Comparison of ENCODE assay signal across 27 cellular contexts in genomic region chr16:14353340-14353739, GRCh38.
"Had no signal": no experiment of that assay in that cellular context is flagged by ENCODE, and none has a peak within 500 bp of the region (broad histone marks: within the 10 kb centered on the region; RNA-seq: fewer than 3 reads in every experiment).

No MANE protein-coding gene starts in this region.

- H3K27ac ChIP-seq: dorsolateral prefrontal cortex, foreskin keratinocyte, right atrium auricular region had no signal

- H3K36me3 ChIP-seq: right atrium auricular region had no signal

- H3K9me3 Mint-ChIP-seq: activated CD4-positive, alpha-beta memory T cell treated with anti-CD3 and anti-CD28 coated beads, Interleukin-2, amount 10 ng/mL, durations not matched to agents 7 days and 5 days; activated naive CD8-positive, alpha-beta T cell treated with anti-CD3 and anti-CD28 coated beads, Interleukin-2, amount 50 U/mL, for 24 hours; activated T-cell treated with anti-CD3 and anti-CD28 coated beads, Interleukin-2, amount 50 U/mL, for 24 hours; activated T-helper 2 cell treated with anti-CD3 and anti-CD28 coated beads, Interferon-gamma antibody, Interleukin-2, Interleukin-4, amounts not matched to agents 10 μg/mL and 5 μg/mL and 100 μg/mL, durations not matched to agents 14 hours and 24 hours and 36 hours; brain; naive B cell; neural crest cell; T-helper 2 cell treated with Interferon-gamma antibody and Interleukin-4, amounts not matched to agents 5 μg/mL and 100 μg/mL, for 36 hours had no signal

- H3K4me1 Mint-ChIP-seq: neural crest cell had no signal

- H3K27me3 ChIP-seq: dorsolateral prefrontal cortex, foreskin keratinocyte, right atrium auricular region had no signal

- ATAC-seq: activated CD8-positive, alpha-beta memory T cell treated with anti-CD3 and anti-CD28 coated beads, Interleukin-2, amount 10 ng/mL, durations not matched to agents 7 days and 5 days; activated naive CD8-positive, alpha-beta T cell treated with anti-CD3 and anti-CD28 coated beads, Interleukin-2, amount 50 U/mL, for 24 hours; left lobe of liver had no signal

- H3K4me3 ChIP-seq: dorsolateral prefrontal cortex, right atrium auricular region had no signal

- H3K36me3 Mint-ChIP-seq: activated CD8-positive, alpha-beta memory T cell treated with anti-CD3 and anti-CD28 coated beads, Interleukin-2, amount 10 ng/mL, durations not matched to agents 7 days and 5 days; brain; naive B cell had no signal

- DNase-seq: activated CD4-positive, alpha-beta memory T cell treated with anti-CD3 and anti-CD28 coated beads, Interleukin-2, amount 10 ng/mL, durations not matched to agents 7 days and 5 days; activated CD4-positive, alpha-beta T cell treated with anti-CD3 and anti-CD28 coated beads for 48 hours; activated CD4-positive, CD25-positive, alpha-beta regulatory T cell; activated CD8-positive, alpha-beta memory T cell treated with anti-CD3 and anti-CD28 coated beads, Interleukin-2, amount 10 ng/mL, durations not matched to agents 7 days and 5 days; activated naive CD4-positive, alpha-beta T cell treated with Interleukin-2 at 50 U/mL for 16 hours; activated naive CD8-positive, alpha-beta T cell treated with anti-CD3 and anti-CD28 coated beads, Interleukin-2, amount 50 U/mL, for 24 hours; activated T-cell treated with anti-CD3 and anti-CD28 coated beads, Interleukin-2, amount 50 U/mL, for 24 hours; anterior cingulate cortex; caudate nucleus; dorsolateral prefrontal cortex; foreskin keratinocyte; glutamatergic neuron; hypothalamus; kidney; mammary epithelial cell; naive B cell; stimulated activated CD4-positive, alpha-beta T cell treated with anti-CD3 and anti-CD28 coated beads, Interleukin-12 subunit alpha, Interleukin-12 subunit beta, amount 100 ng/mL, for 4 hours; stimulated activated CD4-positive, alpha-beta T cell treated with anti-CD3 and anti-CD28 coated beads, Interleukin-1b, Interleukin-23, amount 100 ng/mL, for 48 hours; stimulated activated CD8-positive, alpha-beta memory T cell treated with anti-CD3 and anti-CD28 coated beads, Interleukin-4, amount 100 ng/mL, for 48 hours; stimulated activated naive CD4-positive, alpha-beta T cell had no signal

- H3K4me3 Mint-ChIP-seq: activated CD4-positive, alpha-beta memory T cell treated with anti-CD3 and anti-CD28 coated beads, Interleukin-2, amount 10 ng/mL, durations not matched to agents 7 days and 5 days; activated CD8-positive, alpha-beta memory T cell treated with anti-CD3 and anti-CD28 coated beads, Interleukin-2, amount 10 ng/mL, durations not matched to agents 7 days and 5 days; activated naive CD8-positive, alpha-beta T cell treated with anti-CD3 and anti-CD28 coated beads, Interleukin-2, amount 50 U/mL, for 24 hours; activated T-cell treated with anti-CD3 and anti-CD28 coated beads, Interleukin-2, amount 50 U/mL, for 24 hours; brain; neural crest cell; T-helper 2 cell treated with Interferon-gamma antibody and Interleukin-4, amounts not matched to agents 5 μg/mL and 100 μg/mL, for 36 hours had no signal

- H3K27ac Mint-ChIP-seq: activated CD4-positive, alpha-beta memory T cell treated with anti-CD3 and anti-CD28 coated beads, Interleukin-2, amount 10 ng/mL, durations not matched to agents 7 days and 5 days; activated CD8-positive, alpha-beta memory T cell treated with anti-CD3 and anti-CD28 coated beads, Interleukin-2, amount 10 ng/mL, durations not matched to agents 7 days and 5 days; activated naive CD8-positive, alpha-beta T cell treated with anti-CD3 and anti-CD28 coated beads, Interleukin-2, amount 50 U/mL, for 24 hours; activated T-cell treated with anti-CD3 and anti-CD28 coated beads, Interleukin-2, amount 50 U/mL, for 24 hours; activated T-helper 2 cell treated with anti-CD3 and anti-CD28 coated beads, Interferon-gamma antibody, Interleukin-2, Interleukin-4, amounts not matched to agents 10 μg/mL and 5 μg/mL and 100 μg/mL, durations not matched to agents 14 hours and 24 hours and 36 hours; brain; naive B cell; progenitor cell of endocrine pancreas; T-helper 2 cell treated with Interferon-gamma antibody and Interleukin-4, amounts not matched to agents 5 μg/mL and 100 μg/mL, for 36 hours had no signal

- H3K9me3 ChIP-seq: right atrium auricular region had no signal
